8 cellular contexts compared by ENCODE assay signal in genomic region chr20:56400001-56400640, GRCh38. TPM values are rescaled to one million over a fixed set of nuclear protein-coding genes. Genes with fewer than 3 reads are reported as not detected.
A peak's percentile ranks its signal among the peaks of the same experiment; 100 is the strongest.
DNase-seq lines count a peak whose midpoint lies in the region; ATAC-seq and FAIRE-seq lines count a peak whose summit lies in the region.

No MANE protein-coding gene starts in this region.

- H3K9me3 Mint-ChIP-seq in activated naive CD4-positive, alpha-beta T cell treated with anti-CD3 and anti-CD28 coated beads, Interleukin-2, amount 50 U/mL, for 72 hours, result no peaks in the 10 kb centered on the region

- peaks cover 12 to 32% of the 10 kb centered on the region in 2 donors for H3K36me3 ChIP-seq in small intestine (ENCODE audit: control insufficient read depth in 2 of 2, insufficient read depth in 2 of 2, low read length in 2 of 2)

- FAIRE-seq in small intestine (lab: Jason Lieb, UNC), result no peak

- ATAC-seq in GM18867 (IDR thresholded peaks at IDR 0.05; ENCODE audit: unreplicated experiment) (peak; percentile 62), left cardiac atrium (peak in 1 of 2 donors; percentile 62)
- peak; percentile 57 to 66 for ATAC-seq in activated naive CD4-positive, alpha-beta T cell treated with anti-CD3 and anti-CD28 coated beads, Interleukin-2, amount 50 U/mL, for 72 hours

- no peak overlapping the region for H3K4me3 ChIP-seq in Jurkat, Clone E6-1 (ENCODE audit: low read length)
- no peak overlapping the region for H3K4me3 ChIP-seq in small intestine (ENCODE audit: low read depth in 1 of 2, low read length in 2 of 2)

- no peak overlapping the region for H3K27ac Mint-ChIP-seq in activated naive CD4-positive, alpha-beta T cell treated with anti-CD3 and anti-CD28 coated beads, Interleukin-2, amount 50 U/mL, for 72 hours

- peaks cover 29 to 47% of the 10 kb centered on the region in 2 donors for H3K36me3 Mint-ChIP-seq in activated naive CD4-positive, alpha-beta T cell treated with anti-CD3 and anti-CD28 coated beads, Interleukin-2, amount 50 U/mL, for 72 hours

- H3K27ac ChIP-seq in small intestine (ENCODE audit: low read depth in 1 of 2, low read length in 1 of 2), result no peak overlapping the region

- H3K9me3 ChIP-seq in small intestine (ENCODE audit: control insufficient read depth, low read depth), result no peaks in the 10 kb centered on the region

- no peaks in the 10 kb centered on the region for H3K4me1 ChIP-seq in small intestine (ENCODE audit: control insufficient read depth in 2 of 2, insufficient read depth in 1 of 2, low read depth in 1 of 2, low read length in 1 of 2)

- no peaks in the 10 kb centered on the region for H3K27me3 ChIP-seq in small intestine (ENCODE audit: control insufficient read depth in 2 of 2, insufficient read depth in 2 of 2, low read length in 2 of 2)

- intact Hi-C loops in left cardiac atrium (cut with DNase I), result loop anchor here in 1 of 2 donors (5.0 kb wide), 1 partner anchor 67 kb away; the partner anchor contains the start of gene RTF2

- peak; percentile 78 for DNase-seq in Ammon's horn (ENCODE audit: low spot score)
- DNase-seq in Jurkat, Clone E6-1 (ENCODE audit: low read depth, low spot score), result peak; percentile 72
- peak; percentile 71 for DNase-seq in RPMI8226
- DNase-seq in activated naive CD4-positive, alpha-beta T cell treated with anti-CD3 and anti-CD28 coated beads, Interleukin-2, amount 50 U/mL, for 72 hours (ENCODE audit: low spot score in 2 of 2), result peak in 1 of 2 donors; percentile 66
- peak; percentile 49 for DNase-seq in left cardiac atrium
- peak; percentile 61 for DNase-seq in small intestine
- DNase-seq in NCI-H1048 (lab: John Stamatoyannopoulos, UW), result no peak

RNA-seq across cellular contexts. Expression of gene CSTF1, which starts 7.7 kb away (rescaled TPM):
- polyA plus RNA-seq in Jurkat, Clone E6-1 (2012; ENCODE audit: insufficient read depth, insufficient read length), result 57.0 TPM
- 10 to 100 TPM; 68.5 to 88.7 TPM for total RNA-seq in activated naive CD4-positive, alpha-beta T cell treated with anti-CD3 and anti-CD28 coated beads, Interleukin-2, amount 50 U/mL, for 72 hours
- 10 to 100 TPM; 20.2 to 20.9 TPM for total RNA-seq in left cardiac atrium
- 10 to 100 TPM in 1 of 3 donors, 1 to 10 TPM in 2; 9.2 to 13.1 (median 9.5) TPM for polyA plus RNA-seq in small intestine

RNA-seq across cellular contexts. Expression of gene AURKA, which starts 8.1 kb away (rescaled TPM):
- 94.2 TPM for polyA plus RNA-seq in Jurkat, Clone E6-1 (2012; ENCODE audit: insufficient read depth, insufficient read length)
- 100 to 1,000 TPM in 1 of 2 donors, 10 to 100 TPM in 1; 93.0 to 130 TPM for total RNA-seq in activated naive CD4-positive, alpha-beta T cell treated with anti-CD3 and anti-CD28 coated beads, Interleukin-2, amount 50 U/mL, for 72 hours
- total RNA-seq in left cardiac atrium, result 10 to 100 TPM in 1 of 2 donors, 1 to 10 TPM in 1; 8.9 to 10.3 TPM
- polyA plus RNA-seq in small intestine, result 10 to 100 TPM in 2 of 3 donors, 1 to 10 TPM in 1; 4.3 to 26.6 (median 12.7) TPM

RNA-seq across cellular contexts. Expression of gene CASS4, which starts 11.9 kb away (rescaled TPM):
- polyA plus RNA-seq in Jurkat, Clone E6-1 (2012; ENCODE audit: insufficient read depth, insufficient read length), result 0.42 TPM
- total RNA-seq in activated naive CD4-positive, alpha-beta T cell treated with anti-CD3 and anti-CD28 coated beads, Interleukin-2, amount 50 U/mL, for 72 hours, result 1 to 10 TPM; 5.1 to 6.5 TPM
- total RNA-seq in left cardiac atrium, result under 1 TPM; 0.65 to 0.80 TPM
- polyA plus RNA-seq in small intestine, result 1 to 10 TPM in 1 of 3 donors, under 1 TPM in 1, not detected in 1; 0.70 to 1.1 TPM

RNA-seq across cellular contexts. Expression of gene FAM210B, which starts 41.3 kb away (rescaled TPM):
- polyA plus RNA-seq in Jurkat, Clone E6-1 (2012; ENCODE audit: insufficient read depth, insufficient read length), result 6.3 TPM
- total RNA-seq in activated naive CD4-positive, alpha-beta T cell treated with anti-CD3 and anti-CD28 coated beads, Interleukin-2, amount 50 U/mL, for 72 hours, result 1 to 10 TPM; 5.8 to 6.3 TPM
- total RNA-seq in left cardiac atrium, result 10 to 100 TPM; 31.1 to 32.9 TPM
- 10 to 100 TPM; 18.1 to 21.9 (median 21.4) TPM for polyA plus RNA-seq in small intestine

Comparison
In these comparisons a context has a peak if more than half of its experiments do, and no peak if none do; other contexts are left out.
1. RNA of gene AURKA, which starts 8.1 kb away (total RNA-seq): 93.0 to 130 TPM in activated naive CD4-positive, alpha-beta T cell treated with anti-CD3 and anti-CD28 coated beads, Interleukin-2, amount 50 U/mL, for 72 hours; 8.9 to 10.3 TPM in left cardiac atrium; every median in the first group is over 4 times any median in the second.